8 cellular contexts compared by ENCODE assay signal in genomic region chr1:231241751-231242150, GRCh38. TPM values are rescaled to one million over a fixed set of nuclear protein-coding genes. Genes with fewer than 3 reads are reported as not detected.
A peak's percentile ranks its signal among the peaks of the same experiment; 100 is the strongest.
DNase-seq lines count a peak whose midpoint lies in the region; ATAC-seq and TF ChIP-seq lines count a peak whose summit lies in the region.

No MANE protein-coding gene starts in this region.

- H3K27ac ChIP-seq in CD4-positive, alpha-beta T cell (ENCODE audit: low read depth, low read length): peak overlapping the region; percentile 67
- H3K27ac ChIP-seq in gastroesophageal sphincter (peak overlapping the region; percentile 41 to 90 (median 84)), neutrophil (peak overlapping the region; percentile 82)

- H3K4me1 Mint-ChIP-seq in CD4-positive, alpha-beta T cell (ENCODE audit: low read depth): peaks cover 79% of the 10 kb centered on the region
- peaks cover 46% of the 10 kb centered on the region for H3K4me1 Mint-ChIP-seq in activated CD4-positive, alpha-beta memory T cell treated with anti-CD3 and anti-CD28 coated beads, Interleukin-2, amount 10 ng/mL, durations not matched to agents 7 days and 5 days

- POLR2A ChIA-PET in CD4-positive, alpha-beta T cell (lab: Charles Lee): interaction anchor here (0.8 to 2.9 kb wide), 4 partner anchors 96 to 264 kb away, joined by 3 to 20 read pairs (median 3); partner anchors contain the start of genes ARV1, EXOC8, FAM89A and SPRTN
- POLR2A ChIA-PET in activated CD4-positive, alpha-beta memory T cell treated with anti-CD3 and anti-CD28 coated beads, Interleukin-2, amount 10 ng/mL, durations not matched to agents 7 days and 5 days (lab: Charles Lee): interaction anchor here (0.7 to 2.1 kb wide), 14 partner anchors 9 to 371 kb away, joined by 3 to 36 read pairs (median 4); partner anchors contain the start of genes EGLN1, EXOC8, FAM89A and SPRTN

- peaks cover 64% of the 10 kb centered on the region for H3K36me3 Mint-ChIP-seq in CD4-positive, alpha-beta T cell (ENCODE audit: low read depth)
- peaks cover 46% of the 10 kb centered on the region for H3K36me3 Mint-ChIP-seq in activated CD4-positive, alpha-beta memory T cell treated with anti-CD3 and anti-CD28 coated beads, Interleukin-2, amount 10 ng/mL, durations not matched to agents 7 days and 5 days (ENCODE audit: low read depth)

- H3K4me3 ChIP-seq in gastroesophageal sphincter (peak overlapping the region; percentile 66 to 80), neutrophil (ENCODE audit: low read depth in 1 of 2, low read length in 1 of 2) (peak overlapping the region; percentile 84 to 89)

- peak overlapping the region; percentile 98 for H3K4me3 Mint-ChIP-seq in CD4-positive, alpha-beta T cell
- H3K4me3 Mint-ChIP-seq in activated CD4-positive, alpha-beta memory T cell treated with anti-CD3 and anti-CD28 coated beads, Interleukin-2, amount 10 ng/mL, durations not matched to agents 7 days and 5 days: peak overlapping the region; percentile 85

- no peak for TF ChIP-seq POLR2A in gastroesophageal sphincter (IDR thresholded peaks at IDR 0.05)

- no peak for TF ChIP-seq CTCF in CD4-positive, alpha-beta T cell (IDR thresholded peaks at IDR 0.05)
- TF ChIP-seq CTCF in gastroesophageal sphincter (IDR thresholded peaks at IDR 0.05) (no peak), neutrophil (IDR thresholded peaks at IDR 0.05) (no peak)

- no peak for DNase-seq in CD4-positive, alpha-beta T cell
- DNase-seq in Kasumi-1 (lab: John Stamatoyannopoulos, UW) (peak; percentile 39 to 62), cerebellar nuclear complex (lab: John Stamatoyannopoulos, UW) (no peak)
- peak; percentile 18 for DNase-seq in activated CD4-positive, alpha-beta memory T cell treated with anti-CD3 and anti-CD28 coated beads, Interleukin-2, amount 10 ng/mL, durations not matched to agents 7 days and 5 days

- TF ChIP-seq EP300 in gastroesophageal sphincter (IDR thresholded peaks at IDR 0.05): no peak

- no peaks in the 10 kb centered on the region for H3K27me3 Mint-ChIP-seq in CD4-positive, alpha-beta T cell
- H3K27me3 Mint-ChIP-seq in activated CD4-positive, alpha-beta memory T cell treated with anti-CD3 and anti-CD28 coated beads, Interleukin-2, amount 10 ng/mL, durations not matched to agents 7 days and 5 days: no peaks in the 10 kb centered on the region

- peaks cover 0 to 23% of the 10 kb centered on the region in 2 donors for H3K36me3 ChIP-seq in gastroesophageal sphincter
- peaks cover 18% of the 10 kb centered on the region for H3K36me3 ChIP-seq in neutrophil

- WGBS in gastroesophageal sphincter (ENCODE audit: low coverage in 1 of 2), 2 donors: 0 to 2% methylated on average over 4 to 9 of the region's 10 CpGs

- ATAC-seq in CD4-positive, alpha-beta T cell (ENCODE audit: poor library complexity): peak; percentile 5
- ATAC-seq in GM19395 (IDR thresholded peaks at IDR 0.05; ENCODE audit: unreplicated experiment) (peak; percentile 41), gastroesophageal sphincter (no peak), HG03342 (IDR thresholded peaks at IDR 0.05; ENCODE audit: unreplicated experiment) (no peak)

- H3K27me3 ChIP-seq in CD4-positive, alpha-beta T cell (ENCODE audit: control insufficient read depth, insufficient read depth, low read length): no peaks in the 10 kb centered on the region
- no peaks in the 10 kb centered on the region for H3K27me3 ChIP-seq in gastroesophageal sphincter
- H3K27me3 ChIP-seq in neutrophil: no peaks in the 10 kb centered on the region

- H3K9me3 Mint-ChIP-seq in CD4-positive, alpha-beta T cell: no peaks in the 10 kb centered on the region
- no peaks in the 10 kb centered on the region for H3K9me3 Mint-ChIP-seq in activated CD4-positive, alpha-beta memory T cell treated with anti-CD3 and anti-CD28 coated beads, Interleukin-2, amount 10 ng/mL, durations not matched to agents 7 days and 5 days

- H3K9me3 ChIP-seq in CD4-positive, alpha-beta T cell (ENCODE audit: control insufficient read depth, low read length): no peaks in the 10 kb centered on the region
- H3K9me3 ChIP-seq in gastroesophageal sphincter: no peaks in the 10 kb centered on the region
- no peaks in the 10 kb centered on the region for H3K9me3 ChIP-seq in neutrophil

- peak overlapping the region; percentile 87 for H3K27ac Mint-ChIP-seq in CD4-positive, alpha-beta T cell
- H3K27ac Mint-ChIP-seq in activated CD4-positive, alpha-beta memory T cell treated with anti-CD3 and anti-CD28 coated beads, Interleukin-2, amount 10 ng/mL, durations not matched to agents 7 days and 5 days: peak overlapping the region; percentile 83

- CTCF ChIA-PET in CD4-positive, alpha-beta T cell (lab: Charles Lee): no interaction called here
- CTCF ChIA-PET in activated CD4-positive, alpha-beta memory T cell treated with anti-CD3 and anti-CD28 coated beads, Interleukin-2, amount 10 ng/mL, durations not matched to agents 7 days and 5 days (lab: Charles Lee): interaction anchor here (0.6 to 2.1 kb wide), 6 partner anchors 8 to 599 kb away, joined by 3 to 6 read pairs (median 4); partner anchors contain the start of genes EXOC8 and SPRTN

- intact Hi-C loops in CD4-positive, alpha-beta T cell (cut with DNase I, micrococcal nuclease): loop anchor here (2.0 to 10.0 kb wide), 7 partner anchors 93 to 599 kb away; partner anchors contain the start of genes EXOC8 (in 2 of the 2), ARV1 (in 1 of the 2), COG2 (in 1 of the 2) and EGLN1 (in 1 of the 2)

- H3K4me1 ChIP-seq in gastroesophageal sphincter: peaks cover 3 to 53% (median 17%) of the 10 kb centered on the region in 3 donors
- peaks cover 30 to 34% of the 10 kb centered on the region in 2 experiments for H3K4me1 ChIP-seq in neutrophil (ENCODE audit: control insufficient read depth in 1 of 2, insufficient read depth in 1 of 2, low read depth in 1 of 2, low read length in 1 of 2)

RNA-seq across cellular contexts. Expression of gene GNPAT, which starts 0.7 kb away (rescaled TPM):
- total RNA-seq in CD4-positive, alpha-beta T cell: 10 to 100 TPM; 11.8 to 12.8 TPM
- 10 to 100 TPM; 44.6 to 45.2 TPM for total RNA-seq in activated CD4-positive, alpha-beta memory T cell treated with anti-CD3 and anti-CD28 coated beads, Interleukin-2, amount 10 ng/mL, durations not matched to agents 7 days and 5 days
- 10 to 100 TPM; 43.8 to 74.5 (median 57.7) TPM for total RNA-seq in gastroesophageal sphincter

Comparison
In these comparisons a context has a peak if more than half of its experiments do, and no peak if none do; other contexts are left out.
1. ATAC-seq: peak in CD4-positive, alpha-beta T cell (single experiment) and GM19395 (single experiment); none in gastroesophageal sphincter (single experiment) and HG03342 (single experiment).
2. DNase-seq: peak in Kasumi-1 (2 of 2) and activated CD4-positive, alpha-beta memory T cell treated with anti-CD3 and anti-CD28 coated beads, Interleukin-2, amount 10 ng/mL, durations not matched to agents 7 days and 5 days (single experiment); none in CD4-positive, alpha-beta T cell (0 of 10) and cerebellar nuclear complex (0 of 2).
3. Peak in every context shown above with its lines, with median percentiles within 50 percentile points of each other: H3K27ac ChIP-seq.